ENCODE assay signal across 8 cellular contexts in genomic region chr4:102501176-102501634, GRCh38. TPM values are rescaled to one million over a fixed set of nuclear protein-coding genes. Genes with fewer than 3 reads are reported as not detected.
A peak's percentile ranks its signal among the peaks of the same experiment; 100 is the strongest.
DNase-seq lines count a peak whose midpoint lies in the region; ATAC-seq and TF ChIP-seq lines count a peak whose summit lies in the region.

Gene NFKB1 (plus strand): TSS chr4:102501359. CDS start chr4:102525519, 24,160 bp downstream.

- peak; percentile 51 for ATAC-seq in GM18508 (IDR thresholded peaks at IDR 0.05; ENCODE audit: insufficient read depth, unreplicated experiment)
- peak; percentile 52 for ATAC-seq in HG02981 (IDR thresholded peaks at IDR 0.05; ENCODE audit: unreplicated experiment)

- DNase-seq in 8988T (peak; percentile 34), NCI-H774 (lab: John Stamatoyannopoulos, UW) (peak; percentile 16), endothelial cell (ENCODE audit: low spot score) (peak; percentile 59), mucosa of gallbladder (ENCODE audit: low spot score) (peak; percentile 68)
- DNase-seq in activated CD8-positive, alpha-beta memory T cell treated with anti-CD3 and anti-CD28 coated beads, Interleukin-2, amount 50 U/mL, for 1 hour (ENCODE audit: extremely low read depth), result peak; percentile 64
- peak; percentile 72 to 86 for DNase-seq in stimulated activated CD8-positive, alpha-beta memory T cell treated with anti-CD3 and anti-CD28 coated beads, Interleukin-4, amount 100 ng/mL, for 4 hours (ENCODE audit: low read depth in 2 of 2, low spot score in 1 of 2)

- H3K4me3 Mint-ChIP-seq in endothelial cell (ENCODE audit: unreplicated experiment), result peak within 1 kb of the TSS; percentile 92

- peaks cover 6% of the 10 kb centered on the region for H3K27me3 Mint-ChIP-seq in endothelial cell (ENCODE audit: unreplicated experiment)

- H3K9me3 Mint-ChIP-seq in endothelial cell (ENCODE audit: unreplicated experiment), result no peaks in the 10 kb centered on the region

- peaks cover 5% of the 10 kb centered on the region for H3K36me3 Mint-ChIP-seq in endothelial cell (ENCODE audit: low read depth, unreplicated experiment)

- peaks cover 21% of the 10 kb centered on the region for H3K4me1 Mint-ChIP-seq in endothelial cell (ENCODE audit: unreplicated experiment)

- peak within 1 kb of the TSS; percentile 80 for H3K27ac Mint-ChIP-seq in endothelial cell (ENCODE audit: unreplicated experiment)

- no peak for TF ChIP-seq CTCF in endothelial cell (IDR thresholded peaks at IDR 0.05; ENCODE audit: unreplicated experiment)

RNA-seq across cellular contexts. Expression of gene NFKB1, which starts in this region (rescaled TPM):
- total RNA-seq in endothelial cell (ENCODE audit: unreplicated experiment), result 26.0 TPM
- total RNA-seq in mucosa of gallbladder, result 36.9 TPM

Comparison
In these comparisons a context has a peak if more than half of its experiments do, and no peak if none do; other contexts are left out.
1. Peak in every context shown above with its lines: DNase-seq and ATAC-seq.
2. DNase-seq: peak in every context shown above with its lines; median percentile 79 in stimulated activated CD8-positive, alpha-beta memory T cell treated with anti-CD3 and anti-CD28 coated beads, Interleukin-4, amount 100 ng/mL, for 4 hours; 68 in mucosa of gallbladder; 64 in activated CD8-positive, alpha-beta memory T cell treated with anti-CD3 and anti-CD28 coated beads, Interleukin-2, amount 50 U/mL, for 1 hour; 59 in endothelial cell; 34 in 8988T; 16 in NCI-H774.